ENCODE assay signal across 1 cellular context in genomic region chr11:76747428-76747979, GRCh38.
TF ChIP-seq lines count a peak whose summit lies in the region.

No MANE protein-coding gene starts in this region.

TF ChIP-seq in GM23338, 12 proteins besides CTCF, POLR2A, EP300 and RAD21 (continued from another document):
- TF ChIP-seq ZNF462 (CRISPR knock-in tag; IDR thresholded peaks at IDR 0.05) (no peak), EZH2 (IDR thresholded peaks at IDR 0.05; ENCODE audit: low read depth, unreplicated experiment) (no peak)
